Comparison of ENCODE assay signal across 9 cellular contexts in the genomic region with DNA sequence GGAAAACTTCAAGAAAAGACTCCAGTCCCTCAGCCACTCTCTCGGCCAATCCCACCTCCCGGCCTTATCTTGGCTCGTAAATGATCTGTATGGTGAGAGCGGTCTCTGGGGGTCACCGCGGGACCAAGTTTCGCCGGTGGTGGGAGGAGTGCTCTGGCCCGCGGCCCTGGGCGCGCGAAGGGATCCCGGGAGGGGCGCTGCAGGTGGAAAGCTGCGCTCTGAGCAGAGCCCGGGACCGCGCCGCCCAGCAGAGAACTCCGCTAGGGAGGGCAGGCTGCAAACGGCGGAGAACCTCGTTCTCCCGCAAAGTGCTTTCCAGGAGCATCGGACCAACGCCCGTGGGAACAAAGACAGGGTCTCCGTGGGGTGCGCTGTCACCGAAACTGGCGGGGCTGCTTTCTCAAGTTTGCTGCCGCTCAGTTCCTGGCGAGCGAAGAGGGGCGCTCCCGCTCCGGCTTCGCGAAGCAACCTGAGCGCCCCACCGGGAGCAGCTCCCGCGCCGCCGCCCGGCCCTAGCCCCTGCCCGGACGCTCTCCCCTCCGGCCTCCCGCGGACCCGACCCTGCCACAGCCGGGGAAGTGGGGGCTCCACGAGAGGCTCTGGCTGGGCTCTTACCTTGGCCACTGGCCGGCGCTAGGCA. TPM values are rescaled to one million over a fixed set of nuclear protein-coding genes. Genes with fewer than 3 reads are reported as not detected.
A peak's percentile ranks its signal among the peaks of the same experiment; 100 is the strongest.
DNase-seq lines count a peak whose midpoint lies in the region; TF ChIP-seq lines count a peak whose summit lies in the region.
"Had no signal": no experiment of that assay in that cellular context is flagged by ENCODE, and none has a peak within 500 bp of the region (broad histone marks: within the 10 kb centered on the region; RNA-seq: fewer than 3 reads in every experiment).

No MANE protein-coding gene starts in this region.

- H3K36me3 ChIP-seq in esophagus squamous epithelium (no peaks in the 10 kb centered on the region), neural cell (ENCODE audit: insufficient read depth, low read length) (no peaks in the 10 kb centered on the region)
- H3K36me3 ChIP-seq: SJSA1 had no signal

- TF ChIP-seq EP300 in neural cell (conservative IDR thresholded peaks at IDR 0.05; ENCODE audit: poor library complexity, severe bottlenecking), result no peak

- peak overlapping the region; percentile 98 for H3K4me2 ChIP-seq in neural cell (ENCODE audit: low read length)

- no peak for TF ChIP-seq RAD21 in neural cell (conservative IDR thresholded peaks at IDR 0.05)

- H3K9me3 ChIP-seq in esophagus squamous epithelium (no peaks in the 10 kb centered on the region), neural cell (ENCODE audit: low read length) (no peaks in the 10 kb centered on the region)

- in situ Hi-C loops in GM13977 (cut with MboI; ENCODE audit: low pct_unique_long_range_greater_than_20kb, low sequenced_read_pairs, unreplicated experiment), result no loop called here

- WGBS in esophagus squamous epithelium, 2 donors, result 5 to 8% methylated on average over 4 of the region's 57 CpGs

- peak overlapping the region; percentile 51 for H3K9ac ChIP-seq in neural cell (ENCODE audit: low read length)

- H4K20me1 ChIP-seq in neural cell (ENCODE audit: insufficient read depth), result no peaks in the 10 kb centered on the region

- peaks cover 22 to 46% (median 29%) of the 10 kb centered on the region in 3 donors for H3K4me1 ChIP-seq in esophagus squamous epithelium

- H3K27me3 ChIP-seq in esophagus squamous epithelium, result peaks cover 12 to 75% (median 18%) of the 10 kb centered on the region in 4 donors
- peaks cover 39% of the 10 kb centered on the region for H3K27me3 ChIP-seq in neural cell (ENCODE audit: insufficient read depth, low read depth, low read length)

- H3K4me3 ChIP-seq in esophagus squamous epithelium, result peak overlapping the region; percentile 11 to 68 (median 49)
- peak overlapping the region; percentile 91 for H3K4me3 ChIP-seq in neural cell (ENCODE audit: low read length)
- H3K4me3 ChIP-seq: SJSA1 had no signal

- DNase-seq in GM13977 (ENCODE audit: low spot score) (peak; percentile 37), esophagus squamous epithelium (lab: John Stamatoyannopoulos, UW) (no peak), hepatic stellate cell (ENCODE audit: low spot score) (no peak), DMS79 treated with DMSO at 0.1 percent for 48 hours (lab: John Stamatoyannopoulos, UW) (no peak), GDM1 (lab: John Stamatoyannopoulos, UW) (no peak), NCI-H1105 treated with DMSO at 0.1 percent for 48 hours (lab: John Stamatoyannopoulos, UW) (no peak)

- no peaks in the 10 kb centered on the region for H3K79me2 ChIP-seq in neural cell (replicated peaks; ENCODE audit: insufficient read depth, low read length)

- no peak for TF ChIP-seq POLR2A in esophagus squamous epithelium (IDR thresholded peaks at IDR 0.05)

- intact Hi-C loops in esophagus squamous epithelium (cut with DNase I), result no loop called here

- TF ChIP-seq CTCF in GM13977 (IDR thresholded peaks at IDR 0.05; ENCODE audit: extremely low read depth, insufficient read depth, missing control alignments) (peak; percentile 6), VCaP (conservative IDR thresholded peaks at IDR 0.05) (0 out of 2 replicates have a peak, but pooled peaks have one; percentile 10), esophagus squamous epithelium (IDR thresholded peaks at IDR 0.05) (no peak), neural cell (IDR thresholded peaks at IDR 0.05; ENCODE audit: poor library complexity, severe bottlenecking) (no peak)

- peaks cover 4% of the 10 kb centered on the region for H3F3A ChIP-seq in neural cell (ENCODE audit: insufficient read depth, low read length, poor library complexity, severe bottlenecking)

- H2AFZ ChIP-seq in neural cell (ENCODE audit: low read depth, low read length), result no peak overlapping the region

- H3K27ac ChIP-seq in VCaP (no peak overlapping the region; the same call in 1 of the 2 replicates), esophagus squamous epithelium (no peak overlapping the region), neural cell (ENCODE audit: low read length) (no peak overlapping the region)
- H3K27ac ChIP-seq: SJSA1 had no signal

- H3K9me2 ChIP-seq in neural cell (ENCODE audit: insufficient read depth, low read length), result no peaks in the 10 kb centered on the region

TF ChIP-seq in neural cell, 6 proteins besides CTCF, POLR2A, EP300 and RAD21:
- TF ChIP-seq MXI1 (conservative IDR thresholded peaks at IDR 0.05; ENCODE audit: poor library complexity, severe bottlenecking), result no peak

RNA-seq across cellular contexts. Expression of a gene that starts 0.5 kb away (rescaled TPM):
- under 1 TPM in 2 of 4 donors, not detected in 2; under 0.01 to 0.04 TPM for total RNA-seq in esophagus squamous epithelium
- polyA plus RNA-seq in neural cell, result 1.8 and 4.1 TPM in 2 replicates
- polyA minus RNA-seq in neural cell, result 4.9 and 6.3 TPM in 2 replicates

Comparison
In these comparisons a context has a peak if more than half of its experiments do, and no peak if none do; other contexts are left out.
1. CTCF ChIP-seq: peak in GM13977 (single experiment) and VCaP (single experiment); none in esophagus squamous epithelium (0 of 6) and neural cell (single experiment).